Comparison of ENCODE assay signal across 8 cellular contexts in genomic region chr1:25431495-25432363, GRCh38. TPM values are rescaled to one million over a fixed set of nuclear protein-coding genes. Genes with fewer than 3 reads are reported as not detected.
DNase-seq lines count a peak whose midpoint lies in the region; ATAC-seq and TF ChIP-seq lines count a peak whose summit lies in the region.

No MANE protein-coding gene starts in this region.

- H3K4me1 Mint-ChIP-seq in stimulated activated effector memory CD8-positive, alpha-beta T cell treated with anti-CD3 and anti-CD28 coated beads, Interleukin-12 subunit alpha, Interleukin-12 subunit beta, amount 100 ng/mL, for 72 hours = peaks cover 59% of the 10 kb centered on the region

- in situ Hi-C loops in HAP-1 (cut with MboI; ENCODE audit: low sequenced_read_pairs) = no loop called here

- ATAC-seq in stimulated activated effector memory CD8-positive, alpha-beta T cell treated with anti-CD3 and anti-CD28 coated beads, Interleukin-12 subunit alpha, Interleukin-12 subunit beta, amount 100 ng/mL, for 72 hours = no peak
- ATAC-seq in GM18517 (IDR thresholded peaks at IDR 0.05; ENCODE audit: unreplicated experiment) (no peak), GM19452 (IDR thresholded peaks at IDR 0.05; ENCODE audit: unreplicated experiment) (no peak), GM18498 (IDR thresholded peaks at IDR 0.05; ENCODE audit: unreplicated experiment) (no peak)

- H3K27ac ChIP-seq in A673 (ENCODE audit: low read depth, low read length, poor library complexity, severe bottlenecking) (no peak overlapping the region), iPS-18a (ENCODE audit: low read length) (no peak overlapping the region)

- peak; percentile 12 for DNase-seq in A673 (ENCODE audit: low spot score)
- no peak for DNase-seq in HAP-1 (ENCODE audit: low spot score in 2 of 2)
- DNase-seq in adipocyte (ENCODE audit: low read depth) = peak; percentile 36
- DNase-seq in stimulated activated effector memory CD8-positive, alpha-beta T cell treated with anti-CD3 and anti-CD28 coated beads, Interleukin-12 subunit alpha, Interleukin-12 subunit beta, amount 100 ng/mL, for 72 hours (ENCODE audit: low spot score in 2 of 2) = peak in 1 of 2 donors; percentile 55

- no peak for TF ChIP-seq CTCF in A673 (conservative IDR thresholded peaks at IDR 0.05; ENCODE audit: low read depth, low read length)

- no peaks in the 10 kb centered on the region for H3K27me3 ChIP-seq in A673 (replicated peaks; ENCODE audit: insufficient read depth, low read depth, low read length, poor library complexity)
- no peaks in the 10 kb centered on the region for H3K27me3 ChIP-seq in HAP-1 (ENCODE audit: low read depth)
- no peaks in the 10 kb centered on the region for H3K27me3 ChIP-seq in adipocyte (replicated peaks; ENCODE audit: control insufficient read depth, insufficient read depth, low read length)
- H3K27me3 ChIP-seq in iPS-18a (ENCODE audit: control insufficient read depth, insufficient read depth, low read length) = peaks cover 19% of the 10 kb centered on the region

- peaks cover 5% of the 10 kb centered on the region for H3K36me3 Mint-ChIP-seq in stimulated activated effector memory CD8-positive, alpha-beta T cell treated with anti-CD3 and anti-CD28 coated beads, Interleukin-12 subunit alpha, Interleukin-12 subunit beta, amount 100 ng/mL, for 72 hours

- peak overlapping the region; percentile 80 for H3K27ac Mint-ChIP-seq in stimulated activated effector memory CD8-positive, alpha-beta T cell treated with anti-CD3 and anti-CD28 coated beads, Interleukin-12 subunit alpha, Interleukin-12 subunit beta, amount 100 ng/mL, for 72 hours

- H3K36me3 ChIP-seq in A673 (ENCODE audit: insufficient read depth, low read length, poor library complexity, severe bottlenecking) (no peaks in the 10 kb centered on the region), HAP-1 (replicated peaks) (no peaks in the 10 kb centered on the region), adipocyte (ENCODE audit: control insufficient read depth, insufficient read depth, low read length, severe bottlenecking) (no peaks in the 10 kb centered on the region), iPS-18a (ENCODE audit: control insufficient read depth, low read depth, low read length) (no peaks in the 10 kb centered on the region)

- H3K4me3 Mint-ChIP-seq in stimulated activated effector memory CD8-positive, alpha-beta T cell treated with anti-CD3 and anti-CD28 coated beads, Interleukin-12 subunit alpha, Interleukin-12 subunit beta, amount 100 ng/mL, for 72 hours = peak overlapping the region; percentile 94

- POLR2A ChIA-PET in A673 (lab: Charles Lee; ENCODE audit: low non-redundant PET) = no interaction called here

- intact Hi-C loops in A673 (cut with micrococcal nuclease; ENCODE audit: unreplicated experiment) = no loop called here

- H3K9me3 Mint-ChIP-seq in stimulated activated effector memory CD8-positive, alpha-beta T cell treated with anti-CD3 and anti-CD28 coated beads, Interleukin-12 subunit alpha, Interleukin-12 subunit beta, amount 100 ng/mL, for 72 hours = no peaks in the 10 kb centered on the region

- H3K9ac ChIP-seq in adipocyte (ENCODE audit: low read length) = peak overlapping the region; percentile 89
- H3K9ac ChIP-seq in iPS-18a (ENCODE audit: low read length) = peak overlapping the region; percentile 40

- no peaks in the 10 kb centered on the region for H3K9me3 ChIP-seq in A673 (ENCODE audit: low read depth, low read length, poor library complexity, severe bottlenecking)
- no peaks in the 10 kb centered on the region for H3K9me3 ChIP-seq in HAP-1
- H3K9me3 ChIP-seq in adipocyte (ENCODE audit: control insufficient read depth, low read length) = no peaks in the 10 kb centered on the region
- no peaks in the 10 kb centered on the region for H3K9me3 ChIP-seq in iPS-18a (ENCODE audit: control insufficient read depth, low read depth, low read length)

- H3K4me3 ChIP-seq in A673 (ENCODE audit: low read depth, low read length, poor library complexity, severe bottlenecking) = peak overlapping the region; percentile 84
- H3K4me3 ChIP-seq in HAP-1 = peak overlapping the region; percentile 76
- peak overlapping the region; percentile 93 for H3K4me3 ChIP-seq in adipocyte (ENCODE audit: low read length)
- H3K4me3 ChIP-seq in iPS-18a (ENCODE audit: low read length) = peak overlapping the region; percentile 74

- peaks cover 38% of the 10 kb centered on the region for H3K4me1 ChIP-seq in A673 (ENCODE audit: insufficient read depth, low read length, poor library complexity, severe bottlenecking)
- peaks cover 16% of the 10 kb centered on the region for H3K4me1 ChIP-seq in HAP-1
- H3K4me1 ChIP-seq in adipocyte (ENCODE audit: control insufficient read depth, insufficient read depth, low read length) = peaks cover 51% of the 10 kb centered on the region
- H3K4me1 ChIP-seq in iPS-18a (ENCODE audit: control insufficient read depth, low read depth, low read length) = no peaks in the 10 kb centered on the region

- CTCF ChIA-PET in A673 (lab: Charles Lee) = interaction anchor here (0.7 kb wide), 1 partner anchor 86 kb away, joined by 3 read pairs; no protein-coding TSS in a partner anchor

- no TSS peak for BruUV-seq in A673 (replicated peaks; lab: Mats Ljungman, UMichigan)

RNA-seq across cellular contexts. Expression of gene MACO1, which starts 1.0 kb away (rescaled TPM):
- 20.1 and 22.9 TPM in 2 replicates for total RNA-seq in A673 (2021)

RNA-seq across cellular contexts. Expression of gene RHCE, which starts 11.1 kb away (rescaled TPM):
- total RNA-seq in A673 (2021) = 0.57 TPM in 1 of 2 replicates, not detected in the other

Comparison
In these comparisons a context has a peak if more than half of its experiments do, and no peak if none do; other contexts are left out.
1. DNase-seq: peak in A673 (single experiment) and adipocyte (single experiment); none in HAP-1 (0 of 2).
2. Peak in every context shown above with its lines, with median percentiles within 50 percentile points of each other: H3K4me3 ChIP-seq.